ENCODE assay signal across 8 cellular contexts in the genomic region with DNA sequence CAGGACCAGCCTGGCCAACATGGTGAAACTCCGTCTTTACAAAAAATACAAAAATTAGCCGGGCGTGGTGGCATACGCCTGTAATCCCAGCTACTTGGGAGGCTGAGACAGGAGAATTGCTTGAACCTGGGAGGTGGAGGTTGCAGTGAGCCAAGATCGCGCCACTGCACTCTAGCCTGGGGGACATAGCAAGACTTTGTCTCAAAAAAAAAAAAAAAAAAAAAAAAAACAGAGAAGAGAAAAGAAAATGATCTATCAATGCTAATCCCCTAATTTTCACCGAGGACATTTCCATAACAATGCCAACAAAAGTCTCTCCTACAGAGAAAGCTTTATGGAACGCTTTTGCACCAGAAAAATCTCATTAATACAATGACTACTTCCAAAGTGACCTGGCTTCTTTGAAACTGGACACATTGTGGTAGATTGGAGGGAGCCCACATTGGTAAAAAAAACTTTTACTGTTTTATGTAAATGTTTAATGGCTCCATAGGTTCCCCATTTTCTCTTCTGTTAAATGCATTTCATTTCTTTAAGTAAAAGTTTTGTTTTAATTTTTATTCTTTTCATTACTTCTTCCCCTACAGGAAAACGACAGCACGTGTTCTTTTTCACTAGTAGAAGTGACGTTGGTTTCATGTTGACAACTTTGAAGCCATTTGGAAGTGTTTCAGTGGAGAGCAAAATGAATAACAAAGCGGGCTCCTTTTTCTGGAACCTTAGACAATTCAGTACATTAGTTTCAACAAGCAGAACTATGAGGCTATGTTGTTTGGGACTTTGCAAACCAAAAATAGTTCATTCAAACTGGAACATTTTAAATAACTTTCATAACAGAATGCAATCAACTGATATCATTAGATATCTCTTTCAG. TPM values are rescaled to one million over a fixed set of nuclear protein-coding genes. Genes with fewer than 3 reads are reported as not detected.
DNase-seq lines count a peak whose midpoint lies in the region; ATAC-seq and TF ChIP-seq lines count a peak whose summit lies in the region.
"Had no signal": no experiment of that assay in that cellular context is flagged by ENCODE, and none has a peak within 500 bp of the region (broad histone marks: within the 10 kb centered on the region; RNA-seq: fewer than 3 reads in every experiment).

No MANE protein-coding gene starts in this region.

- H3K27me3 Mint-ChIP-seq in activated CD8-positive, alpha-beta T cell treated with anti-CD3 and anti-CD28 coated beads, Interleukin-2, amount 10 ng/mL, durations not matched to agents 7 days and 5 days (ENCODE audit: low read depth), result no peaks in the 10 kb centered on the region
- H3K27me3 Mint-ChIP-seq in stimulated activated memory B cell treated with anti-CD40 and anti-IgM and Interleukin-4, amounts not matched to agents 10 μg/mL and 1 μg/mL and 100 μg/mL, for 72 hours, result no peaks in the 10 kb centered on the region

- no peak for DNase-seq in HL-60 (ENCODE audit: low read depth in 1 of 2, low spot score in 1 of 2)
- DNase-seq in activated CD8-positive, alpha-beta T cell treated with anti-CD3 and anti-CD28 coated beads, Interleukin-2, amount 10 ng/mL, durations not matched to agents 7 days and 5 days, result no peak
- DNase-seq in middle frontal gyrus (ENCODE audit: extremely low spot score, low spot score), result no peak
- DNase-seq in H4 (ENCODE audit: low spot score), result no peak
- DNase-seq in activated CD4-positive, alpha-beta T cell treated with anti-CD3 and anti-CD28 coated beads, Interleukin-2, amount 50 U/mL, for 1 hour, result no peak

- CTCF ChIA-PET in activated CD8-positive, alpha-beta T cell treated with anti-CD3 and anti-CD28 coated beads, Interleukin-2, amount 10 ng/mL, durations not matched to agents 7 days and 5 days (lab: Charles Lee), result interaction anchor here (0.8 to 2.8 kb wide), 4 partner anchors 15 to 707 kb away, joined by 3 to 18 read pairs (median 8); no protein-coding TSS in a partner anchor

- H3K4me1 ChIP-seq in iPS-18a (ENCODE audit: control insufficient read depth, low read depth, low read length), result peaks cover 4% of the 10 kb centered on the region

- H3K36me3 Mint-ChIP-seq in activated CD8-positive, alpha-beta T cell treated with anti-CD3 and anti-CD28 coated beads, Interleukin-2, amount 10 ng/mL, durations not matched to agents 7 days and 5 days (ENCODE audit: low read depth), result peaks cover 27% of the 10 kb centered on the region
- peaks cover 21% of the 10 kb centered on the region for H3K36me3 Mint-ChIP-seq in stimulated activated memory B cell treated with anti-CD40 and anti-IgM and Interleukin-4, amounts not matched to agents 10 μg/mL and 1 μg/mL and 100 μg/mL, for 72 hours

- H3K4me1 Mint-ChIP-seq in activated CD8-positive, alpha-beta T cell treated with anti-CD3 and anti-CD28 coated beads, Interleukin-2, amount 10 ng/mL, durations not matched to agents 7 days and 5 days (ENCODE audit: low read depth), result peaks cover 35% of the 10 kb centered on the region
- H3K4me1 Mint-ChIP-seq in stimulated activated memory B cell treated with anti-CD40 and anti-IgM and Interleukin-4, amounts not matched to agents 10 μg/mL and 1 μg/mL and 100 μg/mL, for 72 hours, result peaks cover 29% of the 10 kb centered on the region

- H3K36me3 ChIP-seq in iPS-18a (ENCODE audit: control insufficient read depth, low read depth, low read length), result peaks cover 25% of the 10 kb centered on the region

- no peak for TF ChIP-seq CTCF in HL-60 (IDR thresholded peaks at IDR 0.05; ENCODE audit: insufficient read depth, low read length)

- peak overlapping the region; percentile 89 for H3K9ac ChIP-seq in iPS-18a (ENCODE audit: low read length)

- POLR2A ChIA-PET in activated CD8-positive, alpha-beta T cell treated with anti-CD3 and anti-CD28 coated beads, Interleukin-2, amount 10 ng/mL, durations not matched to agents 7 days and 5 days (lab: Charles Lee), result no interaction called here

- no peak for ATAC-seq in activated CD8-positive, alpha-beta T cell treated with anti-CD3 and anti-CD28 coated beads, Interleukin-2, amount 10 ng/mL, durations not matched to agents 7 days and 5 days
- ATAC-seq in stimulated activated memory B cell treated with anti-CD40 and anti-IgM and Interleukin-4, amounts not matched to agents 10 μg/mL and 1 μg/mL and 100 μg/mL, for 72 hours, result no peak

- peak overlapping the region; percentile 90 for H3K4me3 Mint-ChIP-seq in activated CD8-positive, alpha-beta T cell treated with anti-CD3 and anti-CD28 coated beads, Interleukin-2, amount 10 ng/mL, durations not matched to agents 7 days and 5 days
- peak overlapping the region; percentile 89 for H3K4me3 Mint-ChIP-seq in stimulated activated memory B cell treated with anti-CD40 and anti-IgM and Interleukin-4, amounts not matched to agents 10 μg/mL and 1 μg/mL and 100 μg/mL, for 72 hours

- H3K9me3 Mint-ChIP-seq in activated CD8-positive, alpha-beta T cell treated with anti-CD3 and anti-CD28 coated beads, Interleukin-2, amount 10 ng/mL, durations not matched to agents 7 days and 5 days (ENCODE audit: insufficient read depth), result no peaks in the 10 kb centered on the region
- H3K9me3 Mint-ChIP-seq in stimulated activated memory B cell treated with anti-CD40 and anti-IgM and Interleukin-4, amounts not matched to agents 10 μg/mL and 1 μg/mL and 100 μg/mL, for 72 hours, result no peaks in the 10 kb centered on the region

- H3K27me3 ChIP-seq in HL-60 (ENCODE audit: insufficient read depth, poor library complexity, severe bottlenecking), result peaks cover 8% of the 10 kb centered on the region
- H3K27me3 ChIP-seq in iPS-18a (ENCODE audit: control insufficient read depth, insufficient read depth, low read length), result no peaks in the 10 kb centered on the region

- H3K9me3 ChIP-seq in iPS-18a (ENCODE audit: control insufficient read depth, low read depth, low read length), result no peaks in the 10 kb centered on the region

- H3K27ac ChIP-seq in HL-60 (replicated peaks), result peak overlapping the region; percentile 92
- H3K27ac ChIP-seq in iPS-18a (ENCODE audit: low read length), result peak overlapping the region; percentile 88

- peak overlapping the region; percentile 62 for H3K4me3 ChIP-seq in HL-60 (replicated peaks; ENCODE audit: insufficient read depth, low read length)
- peak overlapping the region; percentile 90 for H3K4me3 ChIP-seq in iPS-18a (ENCODE audit: low read length)

- peak overlapping the region; percentile 96 for H3K27ac Mint-ChIP-seq in activated CD8-positive, alpha-beta T cell treated with anti-CD3 and anti-CD28 coated beads, Interleukin-2, amount 10 ng/mL, durations not matched to agents 7 days and 5 days
- peak overlapping the region; percentile 92 for H3K27ac Mint-ChIP-seq in stimulated activated memory B cell treated with anti-CD40 and anti-IgM and Interleukin-4, amounts not matched to agents 10 μg/mL and 1 μg/mL and 100 μg/mL, for 72 hours

RNA-seq across cellular contexts. Expression of gene FASTKD2, which starts 0.9 kb away (rescaled TPM):
- 10 to 100 TPM; 20.2 to 20.8 TPM for total RNA-seq in activated CD8-positive, alpha-beta T cell treated with anti-CD3 and anti-CD28 coated beads, Interleukin-2, amount 10 ng/mL, durations not matched to agents 7 days and 5 days
- 40.1 and 43.0 TPM in 2 replicates for total RNA-seq in H4 (2014; rRNA removed; shearing (Covaris generic))

RNA-seq across cellular contexts. Expression of gene MDH1B, which starts 1.2 kb away (rescaled TPM):
- under 1 TPM; 0.55 to 0.57 TPM for total RNA-seq in activated CD8-positive, alpha-beta T cell treated with anti-CD3 and anti-CD28 coated beads, Interleukin-2, amount 10 ng/mL, durations not matched to agents 7 days and 5 days
- 2.6 and 8.7 TPM in 2 replicates for total RNA-seq in H4 (2014; rRNA removed; shearing (Covaris generic))

RNA-seq across cellular contexts. Expression of gene DYTN, which starts 48.1 kb away (rescaled TPM):
- not detected for total RNA-seq in activated CD8-positive, alpha-beta T cell treated with anti-CD3 and anti-CD28 coated beads, Interleukin-2, amount 10 ng/mL, durations not matched to agents 7 days and 5 days
- total RNA-seq in H4 (2014; rRNA removed; shearing (Covaris generic)), result not detected in 2 replicates
- total RNA-seq: activated CD8-positive, alpha-beta memory T cell treated with anti-CD3 and anti-CD28 coated beads for 36 hours had no signal
